ENCODE assay signal across 11 cellular contexts in the genomic region with DNA sequence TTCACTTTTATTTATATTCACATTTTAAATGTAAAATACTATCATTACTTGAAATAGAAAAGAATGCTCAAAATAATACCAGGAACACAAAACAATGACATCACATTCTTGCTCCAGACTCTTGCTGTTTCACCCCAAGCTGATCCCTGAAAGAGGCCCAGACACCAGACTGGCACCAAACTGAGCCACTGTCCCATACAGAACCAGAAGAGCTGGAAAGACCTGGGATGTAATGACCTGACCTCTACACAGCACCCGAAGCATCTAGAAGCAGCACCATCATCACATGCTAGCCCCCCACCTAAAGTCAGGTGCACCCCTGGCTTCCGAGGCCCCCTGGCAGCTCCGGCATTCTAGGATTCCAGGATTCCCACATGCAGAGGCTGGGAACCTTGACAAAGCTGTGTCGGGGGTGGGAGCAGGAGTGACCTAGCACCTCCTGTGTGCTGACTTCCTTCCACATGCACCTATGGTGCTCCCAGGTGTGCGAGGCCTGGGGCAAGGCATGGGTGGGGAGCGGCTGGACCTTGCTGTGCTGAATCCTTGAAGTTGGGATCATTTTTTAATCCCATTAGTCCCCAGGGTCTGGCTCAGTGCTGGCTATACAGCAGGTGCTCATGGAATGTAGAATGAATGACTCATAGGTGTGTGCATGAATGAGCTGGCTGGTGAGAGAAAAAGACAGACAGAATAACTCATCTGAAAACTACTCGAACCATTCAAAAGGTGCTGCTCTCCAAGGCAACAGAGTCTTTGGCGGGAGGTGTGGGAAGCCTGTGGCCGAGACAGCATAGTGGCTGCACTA.
DNase-seq lines count a peak whose midpoint lies in the region; ATAC-seq and TF ChIP-seq lines count a peak whose summit lies in the region.
"Had no signal": no experiment of that assay in that cellular context is flagged by ENCODE, and none has a peak within 500 bp of the region (broad histone marks: within the 10 kb centered on the region; RNA-seq: fewer than 3 reads in every experiment).

No MANE protein-coding gene starts in this region.

- H3K27ac ChIP-seq in foreskin keratinocyte, result no peak overlapping the region
- H3K27ac ChIP-seq: C4-2B, colonic mucosa had no signal

- H3K4me3 ChIP-seq in HAP-1, result no peak overlapping the region
- H3K4me3 ChIP-seq: colonic mucosa had no signal

- H3K4me1 ChIP-seq in foreskin keratinocyte, result peaks cover 14% of the 10 kb centered on the region
- H3K4me1 ChIP-seq in HAP-1, result no peaks in the 10 kb centered on the region
- H3K4me1 ChIP-seq: colonic mucosa had no signal

- no peak for TF ChIP-seq CTCF in foreskin keratinocyte (conservative IDR thresholded peaks at IDR 0.05)

- no peaks in the 10 kb centered on the region for H3K36me3 ChIP-seq in HAP-1 (replicated peaks)
- H3K36me3 ChIP-seq: colonic mucosa had no signal

- DNase-seq in A172 (ENCODE audit: low spot score), result peak; percentile 95
- DNase-seq in ELR (ENCODE audit: low read depth), result peak; percentile 86
- peak; percentile 76 for DNase-seq in RKO (ENCODE audit: low spot score)
- peak; percentile 91 to 97 for DNase-seq in foreskin keratinocyte
- DNase-seq in HAP-1 (ENCODE audit: low spot score in 2 of 2), result no peak
- no peak for DNase-seq in NCI-H1048 (lab: John Stamatoyannopoulos, UW)
- DNase-seq in SHP77 treated with DMSO at 0.1 percent for 48 hours (lab: John Stamatoyannopoulos, UW), result no peak
- DNase-seq in NOMO-1 treated with dmso at 0.1 percent for 144 hours (lab: John Stamatoyannopoulos, UW; ENCODE audit: unreplicated experiment), result no peak
- DNase-seq: activated naive CD4-positive, alpha-beta T cell; colonic mucosa had no signal

- H3K9me3 ChIP-seq in HAP-1, result no peaks in the 10 kb centered on the region
- H3K9me3 ChIP-seq: colonic mucosa had no signal

- H3K27me3 ChIP-seq in foreskin keratinocyte (no peaks in the 10 kb centered on the region), HAP-1 (ENCODE audit: low read depth) (no peaks in the 10 kb centered on the region)
- H3K27me3 ChIP-seq: colonic mucosa had no signal

- in situ Hi-C loops in HAP-1 (cut with MboI; ENCODE audit: low sequenced_read_pairs), result no loop called here

- ATAC-seq in foreskin keratinocyte, result peak; percentile 97

Comparison
In these comparisons a context has a peak if more than half of its experiments do, and no peak if none do; other contexts are left out.
1. DNase-seq: peak in A172 (single experiment), ELR (single experiment), RKO (single experiment) and foreskin keratinocyte (2 of 2); none in HAP-1 (0 of 2), NCI-H1048 (single experiment), SHP77 treated with DMSO at 0.1 percent for 48 hours (single experiment) and NOMO-1 treated with dmso at 0.1 percent for 144 hours (single experiment).